7 cellular contexts compared by ENCODE assay signal in the genomic region with DNA sequence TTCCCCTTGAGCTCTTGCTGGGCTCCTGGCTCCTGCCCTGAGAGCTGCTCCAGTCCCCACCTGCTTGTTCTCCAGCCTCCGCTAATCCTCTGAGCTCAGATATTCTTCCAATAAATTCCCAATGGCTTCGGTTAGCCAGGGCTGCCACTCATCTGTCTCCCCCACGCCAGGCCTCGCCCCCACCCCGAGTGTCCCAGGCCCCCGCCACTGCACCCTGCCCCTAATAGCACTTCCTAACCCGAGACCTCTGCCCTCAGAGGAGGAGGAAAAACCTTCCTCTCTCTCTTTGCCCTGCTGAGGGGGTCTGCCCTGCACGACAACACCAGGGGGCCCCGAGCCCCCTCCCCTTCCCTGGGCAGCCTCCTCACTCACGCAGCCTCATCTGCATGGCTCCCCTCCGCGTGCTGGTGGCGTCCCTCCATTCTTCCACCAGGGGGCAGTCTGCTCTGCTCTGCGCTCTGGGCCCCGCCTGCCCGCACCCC. TPM values are rescaled to one million over a fixed set of nuclear protein-coding genes. Genes with fewer than 3 reads are reported as not detected.
DNase-seq lines count a peak whose midpoint lies in the region; ATAC-seq and FAIRE-seq lines count a peak whose summit lies in the region.
"Had no signal": no experiment of that assay in that cellular context is flagged by ENCODE, and none has a peak within 500 bp of the region (broad histone marks: within the 10 kb centered on the region; RNA-seq: fewer than 3 reads in every experiment).

No MANE protein-coding gene starts in this region.

- H3K9me3 Mint-ChIP-seq in stimulated activated naive B cell treated with anti-CD40 and anti-IgM and Interleukin-4, amounts not matched to agents 10 μg/mL and 1 μg/mL and 100 μg/mL, for 72 hours, result peaks cover 7% of the 10 kb centered on the region in 2 donors

- peak; percentile 56 to 68 for ATAC-seq in stimulated activated naive B cell treated with anti-CD40 and anti-IgM and Interleukin-4, amounts not matched to agents 10 μg/mL and 1 μg/mL and 100 μg/mL, for 72 hours (replicated peaks)
- ATAC-seq in HG03039 (IDR thresholded peaks at IDR 0.05; ENCODE audit: unreplicated experiment), result no peak

- peaks cover 7 to 8% of the 10 kb centered on the region in 2 donors for H3K27me3 Mint-ChIP-seq in stimulated activated naive B cell treated with anti-CD40 and anti-IgM and Interleukin-4, amounts not matched to agents 10 μg/mL and 1 μg/mL and 100 μg/mL, for 72 hours

- FAIRE-seq in frontal cortex (lab: Jason Lieb, UNC), result no peak

- peak overlapping the region; percentile 83 for H3K27ac Mint-ChIP-seq in stimulated activated naive B cell treated with anti-CD40 and anti-IgM and Interleukin-4, amounts not matched to agents 10 μg/mL and 1 μg/mL and 100 μg/mL, for 72 hours

- H3K4me3 ChIP-seq in H7 (ENCODE audit: insufficient read depth, low read depth, low read length), result peak overlapping the region; percentile 36; the same call in 1 of the 2 replicates

- peaks cover 0 to 9% of the 10 kb centered on the region in 2 donors for H3K36me3 Mint-ChIP-seq in stimulated activated naive B cell treated with anti-CD40 and anti-IgM and Interleukin-4, amounts not matched to agents 10 μg/mL and 1 μg/mL and 100 μg/mL, for 72 hours

- peak overlapping the region; percentile 62 to 73 for H3K4me3 Mint-ChIP-seq in stimulated activated naive B cell treated with anti-CD40 and anti-IgM and Interleukin-4, amounts not matched to agents 10 μg/mL and 1 μg/mL and 100 μg/mL, for 72 hours

- peaks cover 32 to 49% of the 10 kb centered on the region in 2 donors for H3K4me1 Mint-ChIP-seq in stimulated activated naive B cell treated with anti-CD40 and anti-IgM and Interleukin-4, amounts not matched to agents 10 μg/mL and 1 μg/mL and 100 μg/mL, for 72 hours

- DNase-seq in H7, result peak; percentile 96
- DNase-seq in UCSD-AML1 (lab: John Stamatoyannopoulos, UW; ENCODE audit: unreplicated experiment), result peak; percentile 42
- peak; percentile 64 to 70 for DNase-seq in frontal cortex (ENCODE audit: low spot score in 2 of 2)
- DNase-seq in stimulated activated naive B cell treated with anti-CD40 and anti-IgM and Interleukin-4, amounts not matched to agents 10 μg/mL and 1 μg/mL and 100 μg/mL, for 72 hours, result no peak
- DNase-seq in DMS79 (lab: John Stamatoyannopoulos, UW), result no peak

- no peaks in the 10 kb centered on the region for H3K36me3 ChIP-seq in H7 (replicated peaks; ENCODE audit: control insufficient read depth, insufficient read depth, low read length)

- no peaks in the 10 kb centered on the region; the same call in 1 of the 2 replicates for H3K27me3 ChIP-seq in H7 (ENCODE audit: control insufficient read depth, insufficient read depth, low read length)

RNA-seq across cellular contexts. Expression of a gene that starts 5.4 kb away (rescaled TPM):
- 0.18 TPM in 1 of 2 replicates, not detected in the other for total RNA-seq in H7 (2014; rRNA removed; shearing (Covaris generic))
- not detected for total RNA-seq in frontal cortex
- total RNA-seq: temporal lobe had no signal

RNA-seq across cellular contexts. Expression of a gene that starts 11.7 kb away (rescaled TPM):
- total RNA-seq in H7 (2014; rRNA removed; shearing (Covaris generic)), result not detected in 2 replicates
- not detected for total RNA-seq in frontal cortex
- total RNA-seq: temporal lobe had no signal

RNA-seq across cellular contexts. Expression of a gene that starts 21.4 kb away (rescaled TPM):
- total RNA-seq in H7 (2014; rRNA removed; shearing (Covaris generic)), result 73.9 and 80.6 TPM in 2 replicates
- 17.1 TPM for total RNA-seq in frontal cortex

RNA-seq across cellular contexts. Expression of a gene that starts 21.4 kb away (rescaled TPM):
- total RNA-seq in H7 (2014; rRNA removed; shearing (Covaris generic)), result not detected in 2 replicates
- total RNA-seq in frontal cortex, result not detected
- total RNA-seq: temporal lobe had no signal

RNA-seq across cellular contexts. Expression of a gene that starts 26.4 kb away (rescaled TPM):
- total RNA-seq in H7 (2014; rRNA removed; shearing (Covaris generic)), result 0.66 and 0.85 TPM in 2 replicates
- total RNA-seq in frontal cortex, result 2.0 TPM

Comparison
In these comparisons a context has a peak if more than half of its experiments do, and no peak if none do; other contexts are left out.
1. DNase-seq: peak in H7 (single experiment), UCSD-AML1 (single experiment) and frontal cortex (2 of 2); none in stimulated activated naive B cell treated with anti-CD40 and anti-IgM and Interleukin-4, amounts not matched to agents 10 μg/mL and 1 μg/mL and 100 μg/mL, for 72 hours (single experiment) and DMS79 (single experiment).